1 cellular context compared by ENCODE assay signal in the genomic region with DNA sequence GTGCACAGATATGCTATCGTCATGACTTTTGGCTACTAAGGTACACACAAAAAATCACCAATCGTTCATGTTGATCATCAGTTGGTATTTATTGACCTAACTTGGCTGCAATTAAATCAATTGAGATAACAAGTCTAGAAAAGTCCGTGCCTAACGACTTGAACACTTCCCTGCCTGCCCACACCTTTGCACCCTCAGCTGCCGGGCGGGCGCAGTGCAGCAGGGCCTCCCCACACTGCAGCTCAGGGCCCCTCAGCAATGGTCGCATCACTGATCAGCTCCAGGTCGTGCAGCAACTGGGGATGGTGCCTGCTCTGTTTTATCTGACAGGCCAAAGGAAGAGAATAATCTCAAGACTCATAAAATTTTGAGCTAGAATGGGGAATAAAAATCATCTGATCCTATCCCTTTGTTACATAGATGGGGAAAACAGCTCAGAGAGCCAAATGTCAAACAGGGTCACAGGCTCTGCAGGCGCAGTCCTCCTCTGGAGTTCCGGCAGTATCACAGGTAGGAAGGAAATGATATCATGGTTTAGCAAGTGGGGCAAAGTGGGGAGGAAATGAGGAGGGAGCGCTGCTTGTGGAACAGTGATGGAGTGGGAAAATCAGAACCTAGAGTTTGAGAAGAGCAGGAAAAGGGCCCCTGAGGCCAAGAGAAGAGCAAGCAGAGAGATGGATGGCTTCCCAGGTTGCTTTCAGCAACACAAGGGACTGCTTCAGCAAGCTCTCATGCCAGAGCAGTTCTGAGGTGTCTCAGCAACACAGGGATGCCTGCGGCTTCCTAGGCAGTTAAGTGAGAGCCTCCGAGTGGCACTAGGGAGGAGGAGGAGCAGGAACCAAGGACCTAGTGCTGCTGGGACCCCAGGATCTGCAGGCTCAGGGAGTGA.
TF ChIP-seq lines count a peak whose summit lies in the region.

No MANE protein-coding gene starts in this region.

TF ChIP-seq in WTC11, 78 proteins besides CTCF, POLR2A, EP300 and RAD21 (continued from another document):
- TF ChIP-seq, protein P1, sequence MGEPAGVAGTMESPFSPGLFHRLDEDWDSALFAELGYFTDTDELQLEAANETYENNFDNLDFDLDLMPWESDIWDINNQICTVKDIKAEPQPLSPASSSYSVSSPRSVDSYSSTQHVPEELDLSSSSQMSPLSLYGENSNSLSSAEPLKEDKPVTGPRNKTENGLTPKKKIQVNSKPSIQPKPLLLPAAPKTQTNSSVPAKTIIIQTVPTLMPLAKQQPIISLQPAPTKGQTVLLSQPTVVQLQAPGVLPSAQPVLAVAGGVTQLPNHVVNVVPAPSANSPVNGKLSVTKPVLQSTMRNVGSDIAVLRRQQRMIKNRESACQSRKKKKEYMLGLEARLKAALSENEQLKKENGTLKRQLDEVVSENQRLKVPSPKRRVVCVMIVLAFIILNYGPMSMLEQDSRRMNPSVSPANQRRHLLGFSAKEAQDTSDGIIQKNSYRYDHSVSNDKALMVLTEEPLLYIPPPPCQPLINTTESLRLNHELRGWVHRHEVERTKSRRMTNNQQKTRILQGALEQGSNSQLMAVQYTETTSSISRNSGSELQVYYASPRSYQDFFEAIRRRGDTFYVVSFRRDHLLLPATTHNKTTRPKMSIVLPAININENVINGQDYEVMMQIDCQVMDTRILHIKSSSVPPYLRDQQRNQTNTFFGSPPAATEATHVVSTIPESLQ (CRISPR knock-in tag; IDR thresholded peaks at IDR 0.05), result no peak
